Comparison of ENCODE assay signal across 27 cellular contexts in the genomic region with DNA sequence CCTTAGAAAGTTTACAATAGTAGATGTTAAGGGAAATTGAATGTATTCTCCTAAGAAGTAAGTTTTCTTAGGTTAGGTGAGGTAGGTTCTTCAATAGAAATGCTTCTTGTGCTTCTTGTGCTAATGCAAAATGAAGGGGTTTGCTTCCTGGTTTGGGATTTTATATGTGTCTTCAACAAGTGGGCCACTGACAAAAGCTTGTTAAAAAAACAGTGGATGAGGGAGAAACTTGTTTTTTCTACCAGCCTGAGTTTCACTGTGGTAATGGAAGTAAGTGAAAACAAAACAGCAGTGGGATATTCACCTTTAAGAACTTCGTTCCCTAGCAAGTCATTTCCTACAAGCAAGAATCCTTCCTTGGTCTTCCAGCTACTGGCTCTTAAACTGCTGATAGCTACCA.
"Had no signal": no experiment of that assay in that cellular context is flagged by ENCODE, and none has a peak within 500 bp of the region (broad histone marks: within the 10 kb centered on the region; RNA-seq: fewer than 3 reads in every experiment).

No MANE protein-coding gene starts in this region.

- H3K9me3 Mint-ChIP-seq: stimulated activated memory B cell treated with anti-CD40 and anti-IgM and Interleukin-4, amounts not matched to agents 10 μg/mL and 1 μg/mL and 100 μg/mL, for 72 hours; stimulated activated naive CD8-positive, alpha-beta T cell treated with anti-CD3 and anti-CD28 coated beads, Interleukin-15, amount 100 ng/mL, for 72 hours; type B pancreatic cell had no signal

- H3K4me2 ChIP-seq: neural progenitor cell had no signal

- FAIRE-seq: pancreas had no signal

- H3K27ac Mint-ChIP-seq: naive B cell; naive thymus-derived CD8-positive, alpha-beta T cell; natural killer cell treated with Interleukin-12 subunit alpha and Interleukin-12 subunit beta and Interleukin-15 and Interleukin-18, amount 100 ng/mL, for 72 hours; neural progenitor cell; stimulated activated memory B cell treated with anti-CD40 and anti-IgM and Interleukin-4, amounts not matched to agents 10 μg/mL and 1 μg/mL and 100 μg/mL, for 72 hours; stimulated activated naive CD8-positive, alpha-beta T cell treated with anti-CD3 and anti-CD28 coated beads, Interleukin-15, amount 100 ng/mL, for 72 hours; type B pancreatic cell had no signal

- H3K27me3 Mint-ChIP-seq: naive B cell; natural killer cell treated with Interleukin-12 subunit alpha and Interleukin-12 subunit beta and Interleukin-15 and Interleukin-18, amount 100 ng/mL, for 72 hours; stimulated activated memory B cell treated with anti-CD40 and anti-IgM and Interleukin-4, amounts not matched to agents 10 μg/mL and 1 μg/mL and 100 μg/mL, for 72 hours; stimulated activated naive CD8-positive, alpha-beta T cell treated with anti-CD3 and anti-CD28 coated beads, Interleukin-15, amount 100 ng/mL, for 72 hours; type B pancreatic cell had no signal

- H3K4me1 Mint-ChIP-seq: naive B cell; naive thymus-derived CD8-positive, alpha-beta T cell; neural progenitor cell; stimulated activated memory B cell treated with anti-CD40 and anti-IgM and Interleukin-4, amounts not matched to agents 10 μg/mL and 1 μg/mL and 100 μg/mL, for 72 hours; stimulated activated naive CD8-positive, alpha-beta T cell treated with anti-CD3 and anti-CD28 coated beads, Interleukin-15, amount 100 ng/mL, for 72 hours had no signal

- DNase-seq: naive B cell; naive thymus-derived CD8-positive, alpha-beta T cell; occipital lobe; pancreas; psoas muscle; right cardiac atrium; right lobe of liver; sigmoid colon; small intestine; stimulated activated CD4-positive, alpha-beta T cell treated with anti-CD3 and anti-CD28 coated beads, Interleukin-15, amount 100 ng/mL, for 24 hours; stimulated activated CD4-positive, alpha-beta T cell treated with anti-CD3 and anti-CD28 coated beads, Interleukin-2, amount 100 ng/mL, for 24 hours; stimulated activated CD4-positive, alpha-beta T cell treated with anti-CD3 and anti-CD28 coated beads, Interleukin-2, amount 100 ng/mL, for 48 hours; stimulated activated CD4-positive, alpha-beta T cell treated with anti-CD3 and anti-CD28 coated beads, Interleukin-4, amount 100 ng/mL, for 24 hours; stimulated activated naive CD4-positive, alpha-beta T cell; stimulated activated naive CD8-positive, alpha-beta T cell treated with anti-CD3 and anti-CD28 coated beads, Interleukin-15, amount 100 ng/mL, for 72 hours; stimulated activated naive CD8-positive, alpha-beta T cell treated with anti-CD3 and anti-CD28 coated beads, Interleukin-15, Interleukin-2, amounts not matched to agents 100 U/mL and 50 U/mL, for 24 hours; substantia nigra; testis; tibial artery; transverse colon; upper lobe of right lung; uterus had no signal

- H3K4me3 ChIP-seq: neural progenitor cell, pancreas, psoas muscle, right lobe of liver, sigmoid colon, suprapubic skin, testis, tibial artery, transverse colon, upper lobe of right lung, uterus had no signal

- H3K36me3 ChIP-seq: neural progenitor cell, pancreas, right lobe of liver, sigmoid colon, suprapubic skin, tibial artery, transverse colon, upper lobe of right lung, uterus had no signal

- H3K27me3 ChIP-seq: neural progenitor cell, pancreas, right lobe of liver, sigmoid colon, suprapubic skin, testis, tibial artery, transverse colon, upper lobe of right lung, uterus had no signal

- H3K27ac ChIP-seq: neural progenitor cell, pancreas, psoas muscle, right lobe of liver, sigmoid colon, suprapubic skin, testis, tibial artery, transverse colon, upper lobe of right lung had no signal

- H2AFZ ChIP-seq: neural progenitor cell had no signal

- H3K36me3 Mint-ChIP-seq: naive B cell; naive thymus-derived CD8-positive, alpha-beta T cell; natural killer cell treated with Interleukin-12 subunit alpha and Interleukin-12 subunit beta and Interleukin-15 and Interleukin-18, amount 100 ng/mL, for 72 hours; neural progenitor cell; stimulated activated memory B cell treated with anti-CD40 and anti-IgM and Interleukin-4, amounts not matched to agents 10 μg/mL and 1 μg/mL and 100 μg/mL, for 72 hours had no signal

- H3K4me3 Mint-ChIP-seq: naive B cell; naive thymus-derived CD8-positive, alpha-beta T cell; natural killer cell treated with Interleukin-12 subunit alpha and Interleukin-12 subunit beta and Interleukin-15 and Interleukin-18, amount 100 ng/mL, for 72 hours; neural progenitor cell; stimulated activated memory B cell treated with anti-CD40 and anti-IgM and Interleukin-4, amounts not matched to agents 10 μg/mL and 1 μg/mL and 100 μg/mL, for 72 hours; stimulated activated naive CD8-positive, alpha-beta T cell treated with anti-CD3 and anti-CD28 coated beads, Interleukin-15, amount 100 ng/mL, for 72 hours; type B pancreatic cell had no signal

- H3K4me1 ChIP-seq: neural progenitor cell, pancreas, psoas muscle, right lobe of liver, suprapubic skin, testis, transverse colon, upper lobe of right lung, uterus had no signal

- ATAC-seq: naive thymus-derived CD8-positive, alpha-beta T cell; natural killer cell treated with Interleukin-12 subunit alpha and Interleukin-12 subunit beta and Interleukin-15 and Interleukin-18, amount 100 ng/mL, for 72 hours; pancreas; psoas muscle; right cardiac atrium; right lobe of liver; stimulated activated memory B cell treated with anti-CD40 and anti-IgM and Interleukin-4, amounts not matched to agents 10 μg/mL and 1 μg/mL and 100 μg/mL, for 72 hours; stimulated activated naive CD8-positive, alpha-beta T cell treated with anti-CD3 and anti-CD28 coated beads, Interleukin-15, amount 100 ng/mL, for 72 hours; stimulated activated naive CD8-positive, alpha-beta T cell treated with anti-CD3 and anti-CD28 coated beads, Interleukin-15, Interleukin-2, amounts not matched to agents 100 U/mL and 50 U/mL, for 24 hours; upper lobe of right lung had no signal

- H3K9ac ChIP-seq: neural progenitor cell had no signal

- H3K9me3 ChIP-seq: pancreas, right lobe of liver, sigmoid colon, suprapubic skin, testis, tibial artery, transverse colon, upper lobe of right lung had no signal
